ENCODE assay signal across 1 cellular context in the genomic region with DNA sequence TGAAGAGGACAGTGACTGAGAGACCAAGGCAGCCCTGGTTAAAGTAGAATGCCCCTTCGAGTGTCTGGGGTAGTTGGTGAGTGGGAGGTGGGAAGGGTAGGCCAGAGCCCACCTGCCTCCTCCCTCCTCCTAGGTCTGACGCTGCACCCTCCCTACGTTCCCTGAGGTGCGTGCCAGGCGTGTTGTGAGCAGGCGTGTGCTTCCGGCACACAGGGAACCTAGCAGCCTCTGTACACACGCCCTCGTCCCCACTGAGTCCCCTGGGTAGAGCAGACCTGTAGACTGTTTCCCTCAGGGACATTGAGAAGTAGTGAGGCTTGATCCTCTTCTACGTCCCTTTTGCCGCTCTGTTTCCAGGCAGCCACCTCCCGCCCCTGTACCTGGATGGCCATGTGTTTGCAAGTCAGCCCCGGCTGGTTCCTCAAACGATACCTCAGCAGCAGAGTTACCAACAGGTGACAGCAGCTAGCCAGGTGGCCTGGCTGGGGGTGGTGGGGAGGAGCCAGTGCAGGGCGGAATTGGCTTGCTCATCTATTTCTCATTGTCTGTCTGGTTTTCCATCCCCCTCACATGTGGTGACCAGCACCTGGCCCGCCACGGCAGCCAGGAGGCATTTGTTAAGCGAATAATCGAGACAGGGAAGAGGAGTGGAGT.
TF ChIP-seq lines count a peak whose summit lies in the region.

No MANE protein-coding gene starts in this region.

TF ChIP-seq in HepG2, 621 proteins besides CTCF, POLR2A, EP300 and RAD21:
- TF ChIP-seq AGO2 (optimal IDR thresholded peaks at IDR 0.05; ENCODE audit: low read depth, low read length), result peak; percentile 39
- TF ChIP-seq ZNF674 (CRISPR knock-in tag; IDR thresholded peaks at IDR 0.05; ENCODE audit: low read depth), result no peak
